19 cellular contexts compared by ENCODE assay signal in genomic region chr5:1538276-1538675, GRCh38. TPM values are rescaled to one million over a fixed set of nuclear protein-coding genes. Genes with fewer than 3 reads are reported as not detected.
A peak's percentile ranks its signal among the peaks of the same experiment; 100 is the strongest.
DNase-seq lines count a peak whose midpoint lies in the region; ATAC-seq, FAIRE-seq and TF ChIP-seq lines count a peak whose summit lies in the region.
"Had no signal": no experiment of that assay in that cellular context is flagged by ENCODE, and none has a peak within 500 bp of the region (broad histone marks: within the 10 kb centered on the region; RNA-seq: fewer than 3 reads in every experiment).

No MANE protein-coding gene starts in this region.

- H3K27me3 ChIP-seq in right lobe of liver (no peaks in the 10 kb centered on the region), HepG2 (ENCODE audit: control insufficient read depth in 1 of 2, insufficient read depth in 2 of 2, low read length in 2 of 2) (no peaks in the 10 kb centered on the region)
- H3K27me3 ChIP-seq: ovary had no signal

- no peaks in the 10 kb centered on the region for H3K9me3 Mint-ChIP-seq in central memory CD8-positive, alpha-beta T cell
- H3K9me3 Mint-ChIP-seq in neural crest cell = no peaks in the 10 kb centered on the region
- H3K9me3 Mint-ChIP-seq: mesothelial cell of epicardium had no signal

- H3K79me2 ChIP-seq in HepG2 (ENCODE audit: insufficient read depth, low read length) = no peaks in the 10 kb centered on the region

- H2AFZ ChIP-seq in HepG2 (ENCODE audit: low read length) = no peak overlapping the region

- CTCF ChIA-PET in HepG2 (lab: Yijun Ruan, JAX; ENCODE audit: low intra/inter-chr PET ratio, low total read pairs) = no interaction called here

- H3K9ac ChIP-seq in HepG2 (ENCODE audit: insufficient read depth, low read depth, low read length) = no peak overlapping the region

- H3K4me1 Mint-ChIP-seq in central memory CD8-positive, alpha-beta T cell = peaks cover 37% of the 10 kb centered on the region
- no peaks in the 10 kb centered on the region for H3K4me1 Mint-ChIP-seq in neural crest cell

- no peak for TF ChIP-seq POLR2A in right lobe of liver (IDR thresholded peaks at IDR 0.05)
- TF ChIP-seq POLR2A in HepG2 (IDR thresholded peaks at IDR 0.05; ENCODE audit: insufficient read depth in 1 of 2, low read depth in 2 of 2, low read length in 2 of 2) = no peak

- no TSS peak for BruUV-seq in HepG2 (replicated peaks; lab: Mats Ljungman, UMichigan)

- peak overlapping the region; percentile 29 for H3K4me3 Mint-ChIP-seq in central memory CD8-positive, alpha-beta T cell
- no peak overlapping the region for H3K4me3 Mint-ChIP-seq in neural crest cell
- H3K4me3 Mint-ChIP-seq: mesothelial cell of epicardium had no signal

- no peaks in the 10 kb centered on the region for H3K27me3 Mint-ChIP-seq in central memory CD8-positive, alpha-beta T cell
- peaks cover 19% of the 10 kb centered on the region for H3K27me3 Mint-ChIP-seq in neural crest cell (ENCODE audit: low read depth)

- POLR2A ChIA-PET in HepG2 (lab: Yijun Ruan, JAX) = interaction anchor here (1.0 to 1.2 kb wide), 2 partner anchors 17 to 30 kb away, joined by 3 read pairs; no protein-coding TSS in a partner anchor

- in situ Hi-C loops in HepG2 (cut with HindIII; ENCODE audit: extremely low pct_ligation_motif_present, low pct_unique_long_range_greater_than_20kb) = no loop called here

- intact Hi-C loops in right lobe of liver (cut with DNase I) (no loop called here), HepG2 (cut with micrococcal nuclease; ENCODE audit: unreplicated experiment) (no loop called here)

- TF ChIP-seq CTCF in right lobe of liver (IDR thresholded peaks at IDR 0.05) (no peak), HepG2 (CRISPR knock-in tag; IDR thresholded peaks at IDR 0.05) (no peak), neural crest cell (conservative IDR thresholded peaks at IDR 0.05) (no peak)

- FAIRE-seq in HepG2 (lab: Jason Lieb, UNC) = no peak
- FAIRE-seq: islet of Langerhans had no signal

- TF ChIP-seq RAD21 in HepG2 (CRISPR knock-in tag; IDR thresholded peaks at IDR 0.05) = no peak

- H3K4me3 ChIP-seq in right lobe of liver (no peak overlapping the region), HepG2 (replicated peaks in 1 of 3; ENCODE audit: insufficient read depth in 1 of 3, low read depth in 2 of 3, low read length in 3 of 3) (no peak overlapping the region)
- H3K4me3 ChIP-seq: ovary had no signal

- 89% methylated on average over 4 of the region's 14 CpGs for WGBS in right lobe of liver (ENCODE audit: insufficient coverage, low coverage, low lambda C conversion rate, missing lambda C conversion rate)
- WGBS in HepG2 (ENCODE audit: low lambda C conversion rate) = 83% methylated on average over 10 of the region's 14 CpGs

- no peak overlapping the region for H3K27ac ChIP-seq in right lobe of liver
- no peak overlapping the region for H3K27ac ChIP-seq in HepG2 (ENCODE audit: extremely low read length, insufficient read depth, low read length)
- H3K27ac ChIP-seq: ovary had no signal

- no peak overlapping the region for H3K4me2 ChIP-seq in HepG2 (ENCODE audit: low read depth, low read length)

- TF ChIP-seq EP300 in HepG2 (IDR thresholded peaks at IDR 0.05; ENCODE audit: low read depth in 2 of 2, low read length in 2 of 2) (no peak), HepG2 (CRISPR knock-in tag; IDR thresholded peaks at IDR 0.05; ENCODE audit: borderline replicate concordance) (no peak)

- no peaks in the 10 kb centered on the region for H3K9me3 ChIP-seq in right lobe of liver
- H3K9me3 ChIP-seq in HepG2 (ENCODE audit: low read length) = no peaks in the 10 kb centered on the region
- H3K9me3 ChIP-seq: BE2C, ovary had no signal

- H3K27ac Mint-ChIP-seq in central memory CD8-positive, alpha-beta T cell (ENCODE audit: low read depth) = peak overlapping the region; percentile 93
- peak overlapping the region; percentile 52 for H3K27ac Mint-ChIP-seq in neural crest cell (ENCODE audit: unreplicated experiment)
- H3K27ac Mint-ChIP-seq: mesothelial cell of epicardium had no signal

- peaks cover 11% of the 10 kb centered on the region for H3K36me3 Mint-ChIP-seq in central memory CD8-positive, alpha-beta T cell (ENCODE audit: insufficient read depth)
- no peaks in the 10 kb centered on the region for H3K36me3 Mint-ChIP-seq in neural crest cell (ENCODE audit: low read depth)
- H3K36me3 Mint-ChIP-seq: mesothelial cell of epicardium had no signal

- ATAC-seq in right lobe of liver (no peak), HepG2 (no peak)
- no peak for ATAC-seq in central memory CD8-positive, alpha-beta T cell (replicated peaks; ENCODE audit: extremely low read depth, poor library complexity, severe bottlenecking)

- DNase-seq in right lobe of liver (peak in 2 of 3 donors; percentile 14 to 40), HepG2 (ENCODE audit: low spot score) (no peak), neural crest cell (ENCODE audit: low read depth, low spot score) (no peak), epidermal melanocyte (ENCODE audit: insufficient read length, low spot score) (no peak)
- DNase-seq in central memory CD8-positive, alpha-beta T cell (ENCODE audit: low spot score in 2 of 2) = peak; percentile 7 to 8
- DNase-seq in stimulated activated naive CD4-positive, alpha-beta T cell (lab: John Stamatoyannopoulos, UW) = no peak
- DNase-seq in stimulated activated naive CD4-positive, alpha-beta T cell treated with Interleukin-2 at 50 U/mL for 16 hours (lab: John Stamatoyannopoulos, UW) = no peak
- DNase-seq: BE2C; central memory CD4-positive, alpha-beta T cell; DMS 273 treated with DMSO at 0.1 percent for 48 hours; GOT3; IMR-90; NCI-H187 treated with DMSO at 0.1 percent for 48 hours; NCI-H345; stimulated activated CD4-positive, alpha-beta T cell treated with anti-CD3 and anti-CD28 coated beads, Interleukin-4, amount 100 ng/mL, for 4 hours; stimulated activated CD8-positive, alpha-beta memory T cell treated with anti-CD3 and anti-CD28 coated beads, Interleukin-4, amount 100 ng/mL, for 48 hours had no signal

- H4K20me1 ChIP-seq in HepG2 (ENCODE audit: insufficient read depth, low read length) = no peaks in the 10 kb centered on the region

- H3K4me1 ChIP-seq in right lobe of liver (peaks cover 0 to 5% (median 0%) of the 10 kb centered on the region in 4 donors), HepG2 (ENCODE audit: insufficient read depth, low read length) (peaks cover 27% of the 10 kb centered on the region)
- H3K4me1 ChIP-seq: BE2C had no signal

- H3K36me3 ChIP-seq in right lobe of liver (no peaks in the 10 kb centered on the region), HepG2 (replicated peaks in 1 of 2; ENCODE audit: control insufficient read depth in 1 of 2, insufficient read depth in 2 of 2, low read length in 2 of 2) (no peaks in the 10 kb centered on the region)
- H3K36me3 ChIP-seq: BE2C, ovary had no signal

TF ChIP-seq in HepG2, 621 proteins besides CTCF, POLR2A, EP300 and RAD21:
- no peak for TF ChIP-seq SSRP1 (CRISPR knock-in tag; IDR thresholded peaks at IDR 0.05)
- TF ChIP-seq NONO (IDR thresholded peaks at IDR 0.05) = no peak
- no peak for TF ChIP-seq NONO (CRISPR knock-in tag; conservative IDR thresholded peaks at IDR 0.05)
- no peak for TF ChIP-seq IRF9 (CRISPR knock-in tag; IDR thresholded peaks at IDR 0.05; ENCODE audit: borderline replicate concordance)

RNA-seq across cellular contexts. Expression of gene LPCAT1, which starts 14.5 kb away (rescaled TPM):
- total RNA-seq in right lobe of liver (10 to 100 TPM in 3 of 6 experiments, 1 to 10 TPM in 3; 6.9 to 38.6 (median 13.1) TPM), HepG2 (2016; rRNA removed; fragmentation: Illumina TruSeq; extraction: Trizol) (16.0 and 29.8 TPM in 2 replicates), neural crest cell (101 and 111 TPM in 2 replicates)
- total RNA-seq in HepG2 (2016; cell fraction: cytosol; rRNA removed; fragmentation: Illumina TruSeq; extraction: Trizol; ENCODE audit: low read depth) = 5.1 and 9.2 TPM in 2 replicates
- total RNA-seq in HepG2 (2016; cell fraction: insoluble cytoplasmic fraction; rRNA removed; fragmentation: Illumina TruSeq; extraction: Trizol) = 14.3 and 34.5 TPM in 2 replicates
- total RNA-seq in HepG2 (2016; cell fraction: membrane; rRNA removed; fragmentation: Illumina TruSeq; extraction: Trizol) = 14.8 and 16.4 TPM in 2 replicates
- 37.9 and 47.2 TPM in 2 replicates for total RNA-seq in HepG2 (2016; cell fraction: nucleus; rRNA removed; fragmentation: Illumina TruSeq; extraction: Trizol)
- 90.6 and 115 TPM in 2 replicates for polyA plus RNA-seq in HepG2 (2011; rRNA removed)
- 65.4 and 69.9 TPM in 2 replicates for polyA plus RNA-seq in HepG2 (2011; cell fraction: cytosol; rRNA removed)
- polyA plus RNA-seq in HepG2 (2011; cell fraction: nucleus; rRNA removed) = 330 and 361 TPM in 2 replicates
- 104 and 122 TPM in 2 replicates for polyA plus RNA-seq in HepG2 (2012)
- 3.8 and 4.2 TPM in 2 replicates for polyA plus RNA-seq in HepG2 (2016; cell fraction: cytosol; fragmentation: Illumina TruSeq; extraction: Trizol; ENCODE audit: low read depth)
- polyA plus RNA-seq in HepG2 (2016; cell fraction: insoluble cytoplasmic fraction; fragmentation: Illumina TruSeq; extraction: Trizol; ENCODE audit: low read depth) = 18.3 and 19.5 TPM in 2 replicates
- 9.2 and 10.4 TPM in 2 replicates for polyA plus RNA-seq in HepG2 (2016; cell fraction: membrane; fragmentation: Illumina TruSeq; extraction: Trizol; ENCODE audit: low read depth)
- 89.7 and 92.4 TPM in 2 replicates for polyA plus RNA-seq in HepG2 (2016; cell fraction: nucleus; fragmentation: Illumina TruSeq; extraction: Trizol; ENCODE audit: insufficient read depth, low read depth)
- polyA minus RNA-seq in HepG2 (2011; rRNA and poly(A)+ RNA removed; ENCODE audit: low replicate concordance) = 56.1 and 65.1 TPM in 2 replicates
- polyA minus RNA-seq in HepG2 (2011; cell fraction: cytosol; rRNA and poly(A)+ RNA removed) = 44.6 and 51.7 TPM in 2 replicates
- 90.3 and 92.4 TPM in 2 replicates for polyA minus RNA-seq in HepG2 (2011; cell fraction: nucleus; rRNA and poly(A)+ RNA removed)

Comparison
In these comparisons a context has a peak if more than half of its experiments do, and no peak if none do; other contexts are left out.
1. DNase-seq: peak in right lobe of liver (2 of 3) and central memory CD8-positive, alpha-beta T cell (2 of 2); none in HepG2 (single experiment), neural crest cell (single experiment), stimulated activated naive CD4-positive, alpha-beta T cell (0 of 6), stimulated activated naive CD4-positive, alpha-beta T cell treated with Interleukin-2 at 50 U/mL for 16 hours (single experiment) and epidermal melanocyte (single experiment).